24 cellular contexts compared by ENCODE assay signal in genomic region chrX:9862953-9863352, GRCh38.
DNase-seq lines count a peak whose midpoint lies in the region; ATAC-seq and TF ChIP-seq lines count a peak whose summit lies in the region.
"Had no signal": no experiment of that assay in that cellular context is flagged by ENCODE, and none has a peak within 500 bp of the region (broad histone marks: within the 10 kb centered on the region; RNA-seq: fewer than 3 reads in every experiment).

No MANE protein-coding gene starts in this region.

- WGBS in trophoblast cell (ENCODE audit: extremely low coverage, insufficient coverage, insufficient read length): no CpG with 5 or more reads among the region's 7 CpGs

- ATAC-seq in left ventricle myocardium superior (no peak), T-helper 17 cell (no peak)
- ATAC-seq: GM12878 had no signal

- H3K79me1 ChIP-seq in trophoblast cell (ENCODE audit: low read length): peaks cover 15% of the 10 kb centered on the region

- H3K79me2 ChIP-seq in trophoblast cell (ENCODE audit: control insufficient read depth, insufficient read depth, low read length, poor library complexity): peaks cover 3% of the 10 kb centered on the region

- H3K4ac ChIP-seq in trophoblast cell (ENCODE audit: low read depth, low read length): peak overlapping the region; percentile 67

- peak overlapping the region; percentile 90 for H4K91ac ChIP-seq in trophoblast cell (ENCODE audit: low read depth, low read length)

- H3K4me1 Mint-ChIP-seq in T-helper 17 cell: peaks cover 3% of the 10 kb centered on the region
- H3K4me1 Mint-ChIP-seq: CD8-positive, alpha-beta memory T cell had no signal

- DNase-seq in cardiac muscle cell (ENCODE audit: low read depth in 1 of 2, low spot score in 1 of 2): no peak
- no peak for DNase-seq in left ventricle myocardium superior
- no peak for DNase-seq in T-helper 17 cell
- DNase-seq in trophoblast cell: peak; percentile 78 to 82
- no peak for DNase-seq in germinal center (ENCODE audit: low spot score)
- no peak for DNase-seq in activated naive CD4-positive, alpha-beta T cell treated with anti-CD3 and anti-CD28 coated beads, Interleukin-2, amount 50 U/mL, for 16 hours
- no peak for DNase-seq in NOMO-1 treated with DMSO at 0.1 percent for 48 hours (lab: John Stamatoyannopoulos, UW; ENCODE audit: unreplicated experiment)
- DNase-seq: 8988T; ACHN; AML-193; BE2C; Calu3; CD4-positive, alpha-beta T cell; CD8-positive, alpha-beta memory T cell; DMS53; DMS79 treated with DMSO at 0.1 percent for 48 hours; GF-D8; HFFc6 had no signal

- peaks cover 21% of the 10 kb centered on the region for H3K27me3 Mint-ChIP-seq in T-helper 17 cell

- H3K9ac ChIP-seq in trophoblast cell (ENCODE audit: low read length): no peak overlapping the region
- H3K9ac ChIP-seq: BLaER1 treated with 17β-estradiol and CSF1 and Interleukin-3, amounts not matched to agents 10 nM and 100 nM had no signal

- peak overlapping the region; percentile 57 for H2AK5ac ChIP-seq in trophoblast cell (ENCODE audit: low read length)

- H3K27ac ChIP-seq in cardiac muscle cell: peak overlapping the region; percentile 88
- H3K27ac ChIP-seq in trophoblast cell (ENCODE audit: low read depth, low read length): peak overlapping the region; percentile 88
- H3K27ac ChIP-seq: A549; BLaER1 treated with 17β-estradiol and CSF1 and Interleukin-3, amounts not matched to agents 10 nM and 100 nM had no signal

- H3K27ac Mint-ChIP-seq in T-helper 17 cell: no peak overlapping the region
- H3K27ac Mint-ChIP-seq: CD14-positive monocyte; CD4-positive, alpha-beta T cell; CD8-positive, alpha-beta memory T cell; GM23338; HFFc6 had no signal

- H3K4me1 ChIP-seq in cardiac muscle cell (ENCODE audit: low read depth): peaks cover 41% of the 10 kb centered on the region
- peaks cover 25 to 39% of the 10 kb centered on the region in 2 experiments for H3K4me1 ChIP-seq in trophoblast cell (ENCODE audit: control insufficient read depth in 1 of 2, insufficient read depth in 2 of 2, low read length in 2 of 2)
- H3K4me1 ChIP-seq: BE2C, HAP-1 had no signal

- H3K27me3 ChIP-seq in cardiac muscle cell (no peaks in the 10 kb centered on the region), trophoblast cell (ENCODE audit: insufficient read depth, low read length) (no peaks in the 10 kb centered on the region)
- H3K27me3 ChIP-seq: BE2C; BLaER1 treated with 17β-estradiol and CSF1 and Interleukin-3, amounts not matched to agents 10 nM and 100 nM had no signal

- H3K4me2 ChIP-seq in trophoblast cell (ENCODE audit: low read length): no peak overlapping the region
- H3K4me2 ChIP-seq: A549, GM23338 had no signal

- H3K36me3 Mint-ChIP-seq in T-helper 17 cell (ENCODE audit: low read depth): no peaks in the 10 kb centered on the region
- H3K36me3 Mint-ChIP-seq: CD14-positive monocyte; CD8-positive, alpha-beta memory T cell had no signal

- peak overlapping the region; percentile 29 for H2BK120ac ChIP-seq in trophoblast cell (ENCODE audit: insufficient read depth, low read length, poor library complexity)

- H3K9me3 ChIP-seq in cardiac muscle cell (ENCODE audit: low read depth) (no peaks in the 10 kb centered on the region), T-helper 17 cell (ENCODE audit: control insufficient read depth, low read length, poor library complexity, severe bottlenecking) (no peaks in the 10 kb centered on the region), trophoblast cell (ENCODE audit: insufficient read depth, low read depth, low read length) (no peaks in the 10 kb centered on the region)
- H3K9me3 ChIP-seq: A549; BE2C; BLaER1 treated with 17β-estradiol and CSF1 and Interleukin-3, amounts not matched to agents 10 nM and 100 nM; HAP-1 had no signal

- H3K4me3 Mint-ChIP-seq in T-helper 17 cell: peak overlapping the region; percentile 19
- H3K4me3 Mint-ChIP-seq: CD14-positive monocyte; CD4-positive, alpha-beta T cell; CD8-positive, alpha-beta memory T cell; GM23338; HFFc6 had no signal

- H3K4me3 ChIP-seq in cardiac muscle cell (no peak overlapping the region), trophoblast cell (ENCODE audit: low read depth, low read length) (peak overlapping the region; percentile 48)
- H3K4me3 ChIP-seq: A549; BLaER1 treated with 17β-estradiol and CSF1 and Interleukin-3, amounts not matched to agents 10 nM and 100 nM; GM12878; GM23338; HAP-1 had no signal

- H3K36me3 ChIP-seq in cardiac muscle cell: no peaks in the 10 kb centered on the region
- peaks cover 2 to 3% of the 10 kb centered on the region in 2 experiments for H3K36me3 ChIP-seq in trophoblast cell (ENCODE audit: control insufficient read depth in 1 of 2, insufficient read depth in 2 of 2, low read length in 2 of 2)
- H3K36me3 ChIP-seq: BE2C; BLaER1 treated with 17β-estradiol and CSF1 and Interleukin-3, amounts not matched to agents 10 nM and 100 nM; HAP-1 had no signal

- TF ChIP-seq CTCF in cardiac muscle cell (IDR thresholded peaks at IDR 0.05; ENCODE audit: low read depth, low read length): no peak

- H3K23ac ChIP-seq in trophoblast cell (ENCODE audit: low read length): no peak overlapping the region

- H4K8ac ChIP-seq in trophoblast cell (ENCODE audit: low read depth, low read length): no peak overlapping the region

- intact Hi-C loops in left ventricle myocardium superior (cut with micrococcal nuclease): no loop called here

- H3K14ac ChIP-seq in trophoblast cell (ENCODE audit: low read length): peak overlapping the region; percentile 35

- H2AFZ ChIP-seq in trophoblast cell (ENCODE audit: insufficient read depth, low read length, poor library complexity): no peak overlapping the region
- H2AFZ ChIP-seq: GM23338 had no signal

- H3K18ac ChIP-seq in trophoblast cell (ENCODE audit: low read length): peak overlapping the region; percentile 22

- H4K12ac ChIP-seq in trophoblast cell (ENCODE audit: low read depth, low read length): no peak overlapping the region

- no peak overlapping the region for H2BK5ac ChIP-seq in trophoblast cell (ENCODE audit: low read depth, low read length, poor library complexity)

- H2BK12ac ChIP-seq in trophoblast cell (ENCODE audit: low read length): peak overlapping the region; percentile 46

Comparison
In these comparisons a context has a peak if more than half of its experiments do, and no peak if none do; other contexts are left out.
1. DNase-seq: peak in trophoblast cell (2 of 2); none in cardiac muscle cell (0 of 2), left ventricle myocardium superior (single experiment), T-helper 17 cell (0 of 3), germinal center (single experiment), activated naive CD4-positive, alpha-beta T cell treated with anti-CD3 and anti-CD28 coated beads, Interleukin-2, amount 50 U/mL, for 16 hours (single experiment) and NOMO-1 treated with DMSO at 0.1 percent for 48 hours (single experiment).